In genomic region chr17:149231-149630, GRCh38 we compare ENCODE assay signal across 23 cellular contexts. TPM values are rescaled to one million over a fixed set of nuclear protein-coding genes. Genes with fewer than 3 reads are reported as not detected.
"Had no signal": no experiment of that assay in that cellular context is flagged by ENCODE, and none has a peak within 500 bp of the region (broad histone marks: within the 10 kb centered on the region; RNA-seq: fewer than 3 reads in every experiment).

No MANE protein-coding gene starts in this region.

- H3K4me3 Mint-ChIP-seq: activated CD8-positive, alpha-beta T cell treated with anti-CD3 and anti-CD28 coated beads, Interleukin-2, amount 10 ng/mL, durations not matched to agents 7 days and 5 days; activated naive CD8-positive, alpha-beta T cell treated with anti-CD3 and anti-CD28 coated beads, Interleukin-2, amount 10 ng/mL, durations not matched to agents 7 days and 5 days; effector memory CD8-positive, alpha-beta T cell; naive thymus-derived CD4-positive, alpha-beta T cell; T-helper 17 cell had no signal

- H3K4me1 Mint-ChIP-seq: activated naive CD8-positive, alpha-beta T cell treated with anti-CD3 and anti-CD28 coated beads, Interleukin-2, amount 10 ng/mL, durations not matched to agents 7 days and 5 days; naive thymus-derived CD4-positive, alpha-beta T cell; T-helper 17 cell had no signal

- H3K27ac Mint-ChIP-seq: activated CD8-positive, alpha-beta T cell treated with anti-CD3 and anti-CD28 coated beads, Interleukin-2, amount 10 ng/mL, durations not matched to agents 7 days and 5 days; activated naive CD8-positive, alpha-beta T cell treated with anti-CD3 and anti-CD28 coated beads, Interleukin-2, amount 10 ng/mL, durations not matched to agents 7 days and 5 days; effector memory CD8-positive, alpha-beta T cell; naive thymus-derived CD4-positive, alpha-beta T cell had no signal

- H3K27ac ChIP-seq: brain microvascular endothelial cell, gastroesophageal sphincter, left lung, neutrophil, uterus had no signal

- H3K36me3 Mint-ChIP-seq: activated naive CD8-positive, alpha-beta T cell treated with anti-CD3 and anti-CD28 coated beads, Interleukin-2, amount 10 ng/mL, durations not matched to agents 7 days and 5 days; naive thymus-derived CD4-positive, alpha-beta T cell had no signal

- H3K4me3 ChIP-seq: gastroesophageal sphincter, left lung, mucosa of descending colon, uterus had no signal

- H3K36me3 ChIP-seq: brain microvascular endothelial cell, gastroesophageal sphincter, uterus had no signal

- DNase-seq: activated CD4-positive, alpha-beta T cell treated with anti-CD3 and anti-CD28 coated beads for 4 hours; activated CD8-positive, alpha-beta T cell treated with anti-CD3 and anti-CD28 coated beads, Interleukin-2, amount 10 ng/mL, durations not matched to agents 7 days and 5 days; activated gamma-delta T cell; activated T-cell treated with anti-CD3 and anti-CD28 coated beads, Interleukin-2, amount 50 U/mL, for 48 hours; anterior cingulate cortex; brain microvascular endothelial cell; cerebellar nuclear complex; dermis blood vessel endothelial cell; effector memory CD8-positive, alpha-beta T cell; erythroblast; hippocampal formation; stimulated activated CD4-positive, alpha-beta T cell treated with anti-CD3 and anti-CD28 coated beads, Interleukin-12 subunit alpha, Interleukin-12 subunit beta, amount 100 ng/mL, for 4 hours; stimulated activated CD4-positive, alpha-beta T cell treated with anti-CD3 and anti-CD28 coated beads, Interleukin-2, amount 100 ng/mL, for 24 hours; T-helper 17 cell had no signal

- H3K9me3 ChIP-seq: gastroesophageal sphincter, left lung, mucosa of descending colon, neutrophil, uterus had no signal

- ATAC-seq: activated CD8-positive, alpha-beta T cell treated with anti-CD3 and anti-CD28 coated beads, Interleukin-2, amount 10 ng/mL, durations not matched to agents 7 days and 5 days; effector memory CD8-positive, alpha-beta T cell; gastroesophageal sphincter; left lung; mucosa of descending colon; naive thymus-derived CD4-positive, alpha-beta T cell; right cardiac atrium; T-helper 17 cell had no signal

- H3K9me3 Mint-ChIP-seq: activated naive CD8-positive, alpha-beta T cell treated with anti-CD3 and anti-CD28 coated beads, Interleukin-2, amount 10 ng/mL, durations not matched to agents 7 days and 5 days; effector memory CD8-positive, alpha-beta T cell; naive thymus-derived CD4-positive, alpha-beta T cell had no signal

- H3K4me1 ChIP-seq: uterus had no signal

- H3K27me3 Mint-ChIP-seq: activated naive CD8-positive, alpha-beta T cell treated with anti-CD3 and anti-CD28 coated beads, Interleukin-2, amount 10 ng/mL, durations not matched to agents 7 days and 5 days had no signal

- H3K27me3 ChIP-seq: brain microvascular endothelial cell, gastroesophageal sphincter, left lung, neutrophil, uterus had no signal

RNA-seq across cellular contexts. Expression of gene SCGB1C2, which starts 11.9 kb away (rescaled TPM):
- total RNA-seq: activated CD8-positive, alpha-beta T cell treated with anti-CD3 and anti-CD28 coated beads, Interleukin-2, amount 10 ng/mL, durations not matched to agents 7 days and 5 days; activated naive CD8-positive, alpha-beta T cell treated with anti-CD3 and anti-CD28 coated beads, Interleukin-2, amount 10 ng/mL, durations not matched to agents 7 days and 5 days; dermis blood vessel endothelial cell; gastroesophageal sphincter; left lung; mucosa of descending colon; naive thymus-derived CD4-positive, alpha-beta T cell; posterior vena cava; right cardiac atrium; T-helper 17 cell; uterus had no signal

RNA-seq across cellular contexts. Expression of gene DOC2B, which starts 32.2 kb away (rescaled TPM):
- total RNA-seq: activated CD8-positive, alpha-beta T cell treated with anti-CD3 and anti-CD28 coated beads, Interleukin-2, amount 10 ng/mL, durations not matched to agents 7 days and 5 days; activated naive CD8-positive, alpha-beta T cell treated with anti-CD3 and anti-CD28 coated beads, Interleukin-2, amount 10 ng/mL, durations not matched to agents 7 days and 5 days had no signal
